Comparison of ENCODE assay signal across 6 cellular contexts in genomic region chr9:35897376-35898099, GRCh38. TPM values are rescaled to one million over a fixed set of nuclear protein-coding genes. Genes with fewer than 3 reads are reported as not detected.
"Had no signal": no experiment of that assay in that cellular context is flagged by ENCODE, and none has a peak within 500 bp of the region (broad histone marks: within the 10 kb centered on the region; RNA-seq: fewer than 3 reads in every experiment).

No MANE protein-coding gene starts in this region.

RNA-seq across cellular contexts. Expression of gene HRCT1, which starts 8.5 kb away (rescaled TPM):
- total RNA-seq: H4, HepG2 had no signal

RNA-seq across cellular contexts. Expression of gene SPAAR, which starts 11.8 kb away (rescaled TPM):
- total RNA-seq: GM23248, H7 had no signal

RNA-seq across cellular contexts. Expression of gene OR13J1, which starts 27.3 kb away (rescaled TPM):
- total RNA-seq: GM23248, H4, H7, HepG2, HFFc6, HT1080 had no signal
